9 cellular contexts compared by ENCODE assay signal in the genomic region with DNA sequence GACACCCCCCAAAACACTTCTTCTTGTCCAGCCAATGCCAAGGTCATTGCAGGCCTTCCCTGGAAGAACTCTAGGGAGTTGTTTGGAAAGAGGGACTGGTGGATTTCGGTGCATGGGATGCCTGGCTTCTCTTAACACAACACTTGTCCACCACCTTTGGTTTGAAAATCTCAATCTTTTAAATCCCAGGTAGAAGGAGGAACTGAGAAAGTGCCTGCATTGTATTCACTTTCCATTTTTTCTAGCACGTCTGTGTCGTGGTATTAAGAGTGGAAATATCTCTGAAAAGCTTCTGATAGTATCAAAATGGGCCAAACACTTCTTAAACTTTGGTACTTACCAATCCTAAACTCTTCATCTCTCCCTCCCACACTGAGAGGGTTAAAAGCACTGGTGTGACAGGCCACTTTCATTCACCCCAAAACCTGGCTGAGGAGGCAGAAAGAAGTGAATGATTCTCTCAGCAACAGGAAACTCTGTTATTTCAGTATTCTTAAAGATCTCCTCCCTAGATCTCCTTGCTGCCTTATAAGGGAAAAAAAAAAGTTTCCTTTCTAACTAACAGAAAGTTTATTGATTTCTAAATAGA. TPM values are rescaled to one million over a fixed set of nuclear protein-coding genes. Genes with fewer than 3 reads are reported as not detected.
DNase-seq lines count a peak whose midpoint lies in the region; ATAC-seq, FAIRE-seq and TF ChIP-seq lines count a peak whose summit lies in the region.
"Had no signal": no experiment of that assay in that cellular context is flagged by ENCODE, and none has a peak within 500 bp of the region (broad histone marks: within the 10 kb centered on the region; RNA-seq: fewer than 3 reads in every experiment).

No MANE protein-coding gene starts in this region.

- no peak for TF ChIP-seq CTCF in stomach (IDR thresholded peaks at IDR 0.05)

- intact Hi-C loops in stomach (cut with DNase I; ENCODE audit: low total_unique reads): no loop called here

- H3K27ac ChIP-seq in cingulate gyrus (ENCODE audit: low read depth, low read length) (peak overlapping the region; percentile 70), stomach (peak overlapping the region; percentile 37 to 99 (median 98)), small intestine (ENCODE audit: low read depth in 1 of 2, low read length in 1 of 2) (peak overlapping the region in 1 of 2 donors; percentile 4)

- H3K9me3 ChIP-seq in stomach (no peaks in the 10 kb centered on the region), small intestine (ENCODE audit: control insufficient read depth, low read depth) (no peaks in the 10 kb centered on the region)

- peak overlapping the region in 3 of 4 donors; percentile 62 to 86 (median 83) for H3K4me3 ChIP-seq in stomach
- no peak overlapping the region for H3K4me3 ChIP-seq in small intestine (ENCODE audit: low read depth in 1 of 2, low read length in 2 of 2)

- peaks cover 0 to 37% (median 8%) of the 10 kb centered on the region in 3 donors for H3K27me3 ChIP-seq in stomach
- peaks cover 0 to under 1% of the 10 kb centered on the region in 2 donors for H3K27me3 ChIP-seq in small intestine (ENCODE audit: control insufficient read depth in 2 of 2, insufficient read depth in 2 of 2, low read length in 2 of 2)

- DNase-seq in stomach (no peak), cerebellar nuclear complex (lab: John Stamatoyannopoulos, UW) (no peak), SKM-1 treated with dmso at 0.1 percent for 144 hours (lab: John Stamatoyannopoulos, UW; ENCODE audit: unreplicated experiment) (no peak), mesenteric fat pad (ENCODE audit: low spot score) (no peak), small intestine (no peak)
- DNase-seq: activated gamma-delta T cell had no signal

- H3K4me1 ChIP-seq in stomach (peaks cover 20 to 58% (median 44%) of the 10 kb centered on the region in 4 donors), small intestine (ENCODE audit: control insufficient read depth in 2 of 2, insufficient read depth in 1 of 2, low read depth in 1 of 2, low read length in 1 of 2) (no peaks in the 10 kb centered on the region)

- TF ChIP-seq POLR2A in stomach (IDR thresholded peaks at IDR 0.05): no peak

- FAIRE-seq in small intestine (lab: Jason Lieb, UNC): no peak

- TF ChIP-seq EP300 in stomach (IDR thresholded peaks at IDR 0.05): no peak

- ATAC-seq in GM18868 (IDR thresholded peaks at IDR 0.05; ENCODE audit: unreplicated experiment) (peak; percentile 25), HG03060 (IDR thresholded peaks at IDR 0.05; ENCODE audit: low read depth, unreplicated experiment) (peak; percentile 33)

- 50 to 71% (median 63%) methylated on average over 3 of the region's 3 CpGs for WGBS in stomach, 5 donors
- 47 to 86% (median 73%) methylated on average over 3 of the region's 3 CpGs for WGBS in small intestine, 3 donors

- no peaks in the 10 kb centered on the region for H3K36me3 ChIP-seq in stomach
- no peaks in the 10 kb centered on the region for H3K36me3 ChIP-seq in small intestine (ENCODE audit: control insufficient read depth in 2 of 2, insufficient read depth in 2 of 2, low read length in 2 of 2)

RNA-seq across cellular contexts. Expression of a gene that starts 3.8 kb away (rescaled TPM):
- 100 to 1,000 TPM in 4 of 5 donors, 10 to 100 TPM in 1; 30.1 to 624 (median 148) TPM for total RNA-seq in stomach
- 1 to 10 TPM; 6.7 to 9.4 (median 7.7) TPM for polyA plus RNA-seq in stomach
- 143 TPM for total RNA-seq in mesenteric fat pad
- 10 to 100 TPM in 2 of 3 donors, 1 to 10 TPM in 1; 7.8 to 15.9 (median 11.2) TPM for polyA plus RNA-seq in small intestine

Comparison
In these comparisons a context has a peak if more than half of its experiments do, and no peak if none do; other contexts are left out.
1. H3K4me3 ChIP-seq: peak in stomach (3 of 4); none in small intestine (0 of 2).